In the genomic region with DNA sequence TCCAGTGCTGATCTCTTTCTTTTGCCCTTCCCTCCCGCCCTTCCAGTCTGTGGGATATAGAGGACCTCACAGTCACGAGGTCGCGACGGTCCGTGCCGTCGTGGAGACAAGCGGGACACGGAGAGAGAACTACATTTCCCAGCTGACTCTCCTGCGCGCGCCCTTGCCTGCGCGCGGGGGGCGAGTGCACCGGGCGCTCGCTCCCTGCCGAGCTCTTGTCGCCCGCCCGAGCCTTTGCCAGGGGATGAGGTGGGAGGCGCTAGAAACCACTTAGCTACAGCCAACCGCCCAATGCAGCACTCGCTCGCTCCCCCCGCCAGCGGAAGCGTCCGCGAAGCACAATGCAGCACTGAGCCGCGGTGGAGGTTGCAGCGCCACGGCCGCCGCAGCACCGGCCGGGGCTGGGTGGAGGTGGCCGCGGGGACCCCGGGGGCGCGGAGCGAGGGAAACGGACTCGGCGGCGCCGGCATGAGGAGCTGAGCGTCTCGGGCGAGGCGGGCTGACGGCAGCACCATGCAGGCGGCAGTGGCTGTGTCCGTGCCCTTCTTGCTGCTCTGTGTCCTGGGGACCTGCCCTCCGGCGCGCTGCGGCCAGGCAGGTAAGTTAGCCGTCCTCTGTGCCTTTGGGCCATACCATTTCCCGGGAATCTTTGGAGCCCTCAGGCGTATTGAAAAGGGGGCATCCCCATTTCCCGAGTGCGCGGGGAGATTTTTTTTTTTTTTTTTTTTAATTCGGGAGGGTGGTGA, we compare ENCODE assay signal across 8 cellular contexts. TPM values are rescaled to one million over a fixed set of nuclear protein-coding genes. Genes with fewer than 3 reads are reported as not detected.
DNase-seq lines count a peak whose midpoint lies in the region; TF ChIP-seq lines count a peak whose summit lies in the region.

ADAM22 (plus strand) TSS at position 299 of the 746 bp plus-strand sequence; CDS start at position 514, 215 bp downstream.

- H3K27ac Mint-ChIP-seq in HFFc6 (no peak within 1 kb of the TSS), glutamatergic neuron (ENCODE audit: unreplicated experiment) (peak within 1 kb of the TSS; percentile 94), osteocyte (ENCODE audit: unreplicated experiment) (no peak within 1 kb of the TSS)
- no peak within 1 kb of the TSS for H3K27ac Mint-ChIP-seq in activated naive CD4-positive, alpha-beta T cell treated with anti-CD3 and anti-CD28 coated beads, Interleukin-2, amount 50 U/mL, for 24 hours

- no peaks in the 10 kb centered on the region for H3K9me3 ChIP-seq in thymus (ENCODE audit: control insufficient read depth)

- H3K36me3 Mint-ChIP-seq in HFFc6 (ENCODE audit: low read depth): no peaks in the 10 kb centered on the region
- no peaks in the 10 kb centered on the region for H3K36me3 Mint-ChIP-seq in activated naive CD4-positive, alpha-beta T cell treated with anti-CD3 and anti-CD28 coated beads, Interleukin-2, amount 50 U/mL, for 24 hours
- no peaks in the 10 kb centered on the region for H3K36me3 Mint-ChIP-seq in glutamatergic neuron (ENCODE audit: unreplicated experiment)
- no peaks in the 10 kb centered on the region for H3K36me3 Mint-ChIP-seq in osteocyte (ENCODE audit: unreplicated experiment)

- peaks cover 10% of the 10 kb centered on the region for H3K4me1 ChIP-seq in thymus (ENCODE audit: control insufficient read depth, insufficient read depth, low read length)

- no peaks in the 10 kb centered on the region for H3K27me3 ChIP-seq in thymus (ENCODE audit: control insufficient read depth, insufficient read depth)

- H3K4me3 ChIP-seq in thymus (ENCODE audit: low read length): peak within 1 kb of the TSS; percentile 78

- DNase-seq in GM10248 (ENCODE audit: extremely low spot score): peak; percentile 92
- DNase-seq in HFFc6: peak; percentile 3
- peak; percentile 83 for DNase-seq in MV-4-11 (lab: John Stamatoyannopoulos, UW)
- peak; percentile 97 for DNase-seq in SK-N-DZ (ENCODE audit: low spot score)
- DNase-seq in glutamatergic neuron: peak; percentile 94
- DNase-seq in osteocyte (ENCODE audit: extremely low spot score, unreplicated experiment): peak; percentile 93

- H3K9me3 Mint-ChIP-seq in HFFc6 (no peaks in the 10 kb centered on the region), glutamatergic neuron (ENCODE audit: unreplicated experiment) (peaks cover 8% of the 10 kb centered on the region), osteocyte (ENCODE audit: unreplicated experiment) (no peaks in the 10 kb centered on the region)
- H3K9me3 Mint-ChIP-seq in activated naive CD4-positive, alpha-beta T cell treated with anti-CD3 and anti-CD28 coated beads, Interleukin-2, amount 50 U/mL, for 24 hours: no peaks in the 10 kb centered on the region

- H3K27ac ChIP-seq in thymus (ENCODE audit: low read depth): peak within 1 kb of the TSS; percentile 46

- peaks cover 3% of the 10 kb centered on the region for H3K36me3 ChIP-seq in thymus (ENCODE audit: control insufficient read depth, insufficient read depth)

- H3K4me1 Mint-ChIP-seq in HFFc6 (ENCODE audit: low read depth): peaks cover 13% of the 10 kb centered on the region
- H3K4me1 Mint-ChIP-seq in activated naive CD4-positive, alpha-beta T cell treated with anti-CD3 and anti-CD28 coated beads, Interleukin-2, amount 50 U/mL, for 24 hours: peaks cover 4% of the 10 kb centered on the region
- H3K4me1 Mint-ChIP-seq in glutamatergic neuron (ENCODE audit: low read depth, unreplicated experiment): peaks cover 6% of the 10 kb centered on the region
- H3K4me1 Mint-ChIP-seq in osteocyte (ENCODE audit: unreplicated experiment): peaks cover 10% of the 10 kb centered on the region

- WGBS in thymus: under 1% methylated on average over 70 of the region's 70 CpGs

- H3K4me3 Mint-ChIP-seq in HFFc6 (peak within 1 kb of the TSS; percentile 82), glutamatergic neuron (ENCODE audit: unreplicated experiment) (peak within 1 kb of the TSS; percentile 99), osteocyte (ENCODE audit: unreplicated experiment) (peak within 1 kb of the TSS; percentile 91)
- peak within 1 kb of the TSS; percentile 86 for H3K4me3 Mint-ChIP-seq in activated naive CD4-positive, alpha-beta T cell treated with anti-CD3 and anti-CD28 coated beads, Interleukin-2, amount 50 U/mL, for 24 hours

- TF ChIP-seq CTCF in GM10248 (IDR thresholded peaks at IDR 0.05; ENCODE audit: control extremely low read depth, extremely low read depth, low read depth, missing control alignments): peak; percentile 3
- no peak for TF ChIP-seq CTCF in HFFc6 (IDR thresholded peaks at IDR 0.05)
- TF ChIP-seq CTCF in glutamatergic neuron (IDR thresholded peaks at IDR 0.05; ENCODE audit: partially characterized antibody, unreplicated experiment): no peak
- TF ChIP-seq CTCF in osteocyte (IDR thresholded peaks at IDR 0.05): peak; percentile 12

- H3K27me3 Mint-ChIP-seq in HFFc6 (ENCODE audit: insufficient read depth): peaks cover 14% of the 10 kb centered on the region; the same call in 1 of the 2 replicates
- no peaks in the 10 kb centered on the region for H3K27me3 Mint-ChIP-seq in activated naive CD4-positive, alpha-beta T cell treated with anti-CD3 and anti-CD28 coated beads, Interleukin-2, amount 50 U/mL, for 24 hours
- peaks cover 4% of the 10 kb centered on the region for H3K27me3 Mint-ChIP-seq in glutamatergic neuron (ENCODE audit: unreplicated experiment)
- peaks cover 54% of the 10 kb centered on the region for H3K27me3 Mint-ChIP-seq in osteocyte (ENCODE audit: unreplicated experiment)

- CTCF ChIA-PET in GM10248 (lab: Yijun Ruan, JAX): interaction anchor here (0.7 to 2.4 kb wide), 10 partner anchors 9 to 178 kb away, joined by 3 to 10 read pairs (median 4); no protein-coding TSS in a partner anchor

- POLR2A ChIA-PET in GM10248 (lab: Yijun Ruan, JAX): interaction anchor here (0.6 to 0.7 kb wide), 5 partner anchors 10 to 720 kb away, joined by 3 to 6 read pairs (median 4); no protein-coding TSS in a partner anchor

RNA-seq across cellular contexts. Expression of gene ADAM22, which starts in this region (rescaled TPM):
- total RNA-seq in HFFc6 (2021; fragmentation: NEBNext Ultra II Directional; extraction: Animal tissue kit (Norgen Biotek cat#: 25700)): under 1 TPM in 5 of 6 experiments, not detected in 1; 0.05 to 0.24 (median 0.12) TPM
- polyA plus RNA-seq in SK-N-DZ (2014; cell fraction: cytosol; rRNA removed): 11.2 and 15.3 TPM in 2 replicates
- 36.0 and 45.8 TPM in 2 replicates for polyA plus RNA-seq in SK-N-DZ (2014; cell fraction: nucleus; rRNA removed)
- total RNA-seq in glutamatergic neuron (ENCODE audit: unreplicated experiment) (91.9 TPM), osteocyte (3.0 and 3.5 TPM in 2 replicates)
- 0.96 TPM for polyA plus RNA-seq in thymus

Comparison
In these comparisons a context has a peak if more than half of its experiments do, and no peak if none do; other contexts are left out.
1. Peak in every context shown above with its lines: DNase-seq, H3K4me3 ChIP-seq and H3K27ac ChIP-seq.
2. RNA of gene ADAM22 (total RNA-seq): 91.9 TPM in glutamatergic neuron (single experiment); 3.0 to 3.5 TPM in osteocyte and 0.05 to 0.24 TPM in HFFc6; every median in the first group is over 10 times any median in the second.
3. Peak in DNase-seq in HFFc6; RNA of the gene not detected or under 1 TPM.
4. DNase-seq: peak in every context shown above with its lines; median percentile 97 in SK-N-DZ; 94 in glutamatergic neuron; 93 in osteocyte; 92 in GM10248; 83 in MV-4-11; 3 in HFFc6.
5. CTCF ChIP-seq: peak in GM10248 (single experiment) and osteocyte (single experiment); none in HFFc6 (single experiment) and glutamatergic neuron (single experiment).